In genomic region chr6:167118839-167119238, GRCh38 we compare ENCODE assay signal across 25 cellular contexts. TPM values are rescaled to one million over a fixed set of nuclear protein-coding genes. Genes with fewer than 3 reads are reported as not detected.
DNase-seq lines count a peak whose midpoint lies in the region; ATAC-seq, FAIRE-seq and TF ChIP-seq lines count a peak whose summit lies in the region.
"Had no signal": no experiment of that assay in that cellular context is flagged by ENCODE, and none has a peak within 500 bp of the region (broad histone marks: within the 10 kb centered on the region; RNA-seq: fewer than 3 reads in every experiment).

No MANE protein-coding gene starts in this region.

- TF ChIP-seq POLR2A in GM12891 (IDR thresholded peaks at IDR 0.05; ENCODE audit: low read depth, low read length) (no peak), spleen (IDR thresholded peaks at IDR 0.05) (no peak)

- H3K27me3 ChIP-seq in spleen (replicated peaks in 1 of 7) (peaks cover 0 to 8% (median 0%) of the 10 kb centered on the region in 7 donors), BE2C (no peaks in the 10 kb centered on the region)
- H3K27me3 ChIP-seq: adrenal gland, SJSA1, vagina had no signal

- FAIRE-seq in GM12891 (lab: Jason Lieb, UNC) = peak; percentile 90
- FAIRE-seq: A204.1, frontal cortex, G401.6 had no signal

- intact Hi-C loops in spleen (cut with DNase I; ENCODE audit: low total_unique reads) = no loop called here

- H3K9me3 Mint-ChIP-seq in activated T-cell treated with anti-CD3 and anti-CD28 coated beads, Interleukin-2, amount 50 U/mL, for 24 hours = no peaks in the 10 kb centered on the region
- no peaks in the 10 kb centered on the region for H3K9me3 Mint-ChIP-seq in activated CD8-positive, alpha-beta T cell treated with anti-CD3 and anti-CD28 coated beads, Interleukin-2, amount 10 ng/mL, durations not matched to agents 7 days and 5 days (ENCODE audit: insufficient read depth)

- H3K9me3 ChIP-seq in spleen (no peaks in the 10 kb centered on the region), BE2C (no peaks in the 10 kb centered on the region)
- H3K9me3 ChIP-seq: adrenal gland, SJSA1, vagina had no signal

- ATAC-seq in activated CD8-positive, alpha-beta T cell treated with anti-CD3 and anti-CD28 coated beads, Interleukin-2, amount 10 ng/mL, durations not matched to agents 7 days and 5 days = no peak
- ATAC-seq: GM23338, Panc1 had no signal

- DNase-seq in activated T-cell treated with anti-CD3 and anti-CD28 coated beads, Interleukin-2, amount 50 U/mL, for 24 hours = no peak
- no peak for DNase-seq in activated T-cell treated with anti-CD3 and anti-CD28 coated beads, Interleukin-2, amount 50 U/mL, for 1 hour
- DNase-seq in GM12891 (ENCODE audit: insufficient read length, low spot score) (no peak), spleen (no peak), BE2C (no peak), AG20443 (ENCODE audit: low spot score) (no peak), HUDEP-2 (lab: John Stamatoyannopoulos, UW; ENCODE audit: unreplicated experiment in 76 of 76) (no peak)
- no peak for DNase-seq in activated CD8-positive, alpha-beta T cell treated with anti-CD3 and anti-CD28 coated beads, Interleukin-2, amount 10 ng/mL, durations not matched to agents 7 days and 5 days
- DNase-seq: adrenal gland, MM.1S, NCI-H1694 treated with DMSO at 0.1 percent for 48 hours, T-helper 2 cell had no signal

- H3K36me3 ChIP-seq in spleen (no peaks in the 10 kb centered on the region), BE2C (no peaks in the 10 kb centered on the region)
- H3K36me3 ChIP-seq: adrenal gland, SJSA1, vagina had no signal

- CTCF ChIA-PET in activated CD8-positive, alpha-beta T cell treated with anti-CD3 and anti-CD28 coated beads, Interleukin-2, amount 10 ng/mL, durations not matched to agents 7 days and 5 days (lab: Charles Lee) = interaction anchor here (1.9 kb wide), 1 partner anchor 72 kb away, joined by 4 read pairs; no protein-coding TSS in a partner anchor

- H3K36me3 Mint-ChIP-seq in activated T-cell treated with anti-CD3 and anti-CD28 coated beads, Interleukin-2, amount 50 U/mL, for 24 hours (ENCODE audit: low read depth) = peaks cover 2% of the 10 kb centered on the region
- no peaks in the 10 kb centered on the region for H3K36me3 Mint-ChIP-seq in activated CD8-positive, alpha-beta T cell treated with anti-CD3 and anti-CD28 coated beads, Interleukin-2, amount 10 ng/mL, durations not matched to agents 7 days and 5 days (ENCODE audit: low read depth)

- peak overlapping the region; percentile 11 for H3K4me3 Mint-ChIP-seq in activated T-cell treated with anti-CD3 and anti-CD28 coated beads, Interleukin-2, amount 50 U/mL, for 24 hours
- H3K4me3 Mint-ChIP-seq in activated CD8-positive, alpha-beta T cell treated with anti-CD3 and anti-CD28 coated beads, Interleukin-2, amount 10 ng/mL, durations not matched to agents 7 days and 5 days = no peak overlapping the region
- H3K4me3 Mint-ChIP-seq: GM23338 had no signal

- 72 to 82% (median 76%) methylated on average over 12 of the region's 12 CpGs for WGBS in spleen, 5 donors

- POLR2A ChIA-PET in activated CD8-positive, alpha-beta T cell treated with anti-CD3 and anti-CD28 coated beads, Interleukin-2, amount 10 ng/mL, durations not matched to agents 7 days and 5 days (lab: Charles Lee) = no interaction called here

- peaks cover 74% of the 10 kb centered on the region for H3K4me1 Mint-ChIP-seq in activated T-cell treated with anti-CD3 and anti-CD28 coated beads, Interleukin-2, amount 50 U/mL, for 24 hours (ENCODE audit: low read depth)
- peaks cover 51% of the 10 kb centered on the region for H3K4me1 Mint-ChIP-seq in activated CD8-positive, alpha-beta T cell treated with anti-CD3 and anti-CD28 coated beads, Interleukin-2, amount 10 ng/mL, durations not matched to agents 7 days and 5 days (ENCODE audit: low read depth)

- no peaks in the 10 kb centered on the region for H3K27me3 Mint-ChIP-seq in activated T-cell treated with anti-CD3 and anti-CD28 coated beads, Interleukin-2, amount 50 U/mL, for 24 hours
- H3K27me3 Mint-ChIP-seq in activated CD8-positive, alpha-beta T cell treated with anti-CD3 and anti-CD28 coated beads, Interleukin-2, amount 10 ng/mL, durations not matched to agents 7 days and 5 days (ENCODE audit: low read depth) = peaks cover 5% of the 10 kb centered on the region

- H3K4me3 ChIP-seq in spleen (peak overlapping the region in 1 of 8 donors; percentile 41), BE2C (ENCODE audit: low read depth, low read length) (no peak overlapping the region)
- H3K4me3 ChIP-seq: adrenal gland, GM23338, lung, SJSA1, vagina had no signal

- no peak for TF ChIP-seq CTCF in spleen (IDR thresholded peaks at IDR 0.05 in 8 of 11, conservative IDR thresholded peaks at IDR 0.05 in 3 of 11)
- TF ChIP-seq CTCF in BE2C (IDR thresholded peaks at IDR 0.05; ENCODE audit: low read depth, low read length) = no peak

- H3K27ac ChIP-seq in spleen = peak overlapping the region; percentile 14 to 93 (median 84)
- H3K27ac ChIP-seq: adrenal gland, C4-2B, SJSA1, vagina, VCaP had no signal

- peak overlapping the region; percentile 77 for H3K27ac Mint-ChIP-seq in activated T-cell treated with anti-CD3 and anti-CD28 coated beads, Interleukin-2, amount 50 U/mL, for 24 hours
- peak overlapping the region; percentile 11 for H3K27ac Mint-ChIP-seq in activated CD8-positive, alpha-beta T cell treated with anti-CD3 and anti-CD28 coated beads, Interleukin-2, amount 10 ng/mL, durations not matched to agents 7 days and 5 days
- H3K27ac Mint-ChIP-seq: GM23338 had no signal

- peaks cover 15 to 94% (median 62%) of the 10 kb centered on the region in 6 donors for H3K4me1 ChIP-seq in spleen
- H3K4me1 ChIP-seq in BE2C = peaks cover 3% of the 10 kb centered on the region; the same call in 1 of the 2 replicates
- H3K4me1 ChIP-seq: adrenal gland, SJSA1 had no signal

TF ChIP-seq in GM12891, 5 proteins besides CTCF, POLR2A, EP300 and RAD21:
- TF ChIP-seq PAX5 (IDR thresholded peaks at IDR 0.05; ENCODE audit: insufficient read depth, low read length, severe bottlenecking) (no peak), SPI1 (IDR thresholded peaks at IDR 0.05; ENCODE audit: low read depth, low read length) (no peak), POU2F2 (IDR thresholded peaks at IDR 0.05; ENCODE audit: low read depth, low read length) (no peak), TAF1 (IDR thresholded peaks at IDR 0.05; ENCODE audit: low read depth, low read length) (no peak), POLR2AphosphoS5 (IDR thresholded peaks at IDR 0.05; ENCODE audit: low read depth, low read length) (no peak)

RNA-seq across cellular contexts. Expression of gene CCR6, which starts 4.1 kb away (rescaled TPM):
- 2.6 TPM for polyA plus RNA-seq in GM12891 (2012; ENCODE audit: low read depth, missing spikeins)
- 1 to 10 TPM; 3.8 to 4.4 TPM for total RNA-seq in activated CD8-positive, alpha-beta T cell treated with anti-CD3 and anti-CD28 coated beads, Interleukin-2, amount 10 ng/mL, durations not matched to agents 7 days and 5 days
- total RNA-seq in spleen = 10 to 100 TPM; 15.5 to 37.0 (median 19.5) TPM
- 10 to 100 TPM; 16.1 to 26.9 (median 22.7) TPM for polyA plus RNA-seq in spleen
- not detected for polyA plus RNA-seq in BE2C (2012; ENCODE audit: insufficient read depth, insufficient read length, low read depth)
- total RNA-seq: adrenal gland, epithelial cell of proximal tubule, frontal cortex, GM23338, kidney epithelial cell, osteocyte, SJSA1 had no signal
- polyA plus RNA-seq: adrenal gland, GM23338 had no signal

RNA-seq across cellular contexts. Expression of gene GPR31, which starts 38.9 kb away (rescaled TPM):
- polyA plus RNA-seq in GM12891 (2012; ENCODE audit: low read depth, missing spikeins) = 0.04 TPM
- total RNA-seq in activated CD8-positive, alpha-beta T cell treated with anti-CD3 and anti-CD28 coated beads, Interleukin-2, amount 10 ng/mL, durations not matched to agents 7 days and 5 days = not detected
- total RNA-seq in spleen = 1 to 10 TPM in 1 of 7 donors, under 1 TPM in 2, not detected in 4; 0.24 to 1.0 (median 0.94) TPM
- polyA plus RNA-seq in spleen = not detected
- not detected for polyA plus RNA-seq in BE2C (2012; ENCODE audit: insufficient read depth, insufficient read length, low read depth)
- total RNA-seq: adrenal gland, epithelial cell of proximal tubule, frontal cortex, GM23338, kidney epithelial cell, osteocyte, SJSA1, vagina had no signal
- polyA plus RNA-seq: adrenal gland, GM23338 had no signal
